Comparison of ENCODE assay signal across 8 cellular contexts in the genomic region with DNA sequence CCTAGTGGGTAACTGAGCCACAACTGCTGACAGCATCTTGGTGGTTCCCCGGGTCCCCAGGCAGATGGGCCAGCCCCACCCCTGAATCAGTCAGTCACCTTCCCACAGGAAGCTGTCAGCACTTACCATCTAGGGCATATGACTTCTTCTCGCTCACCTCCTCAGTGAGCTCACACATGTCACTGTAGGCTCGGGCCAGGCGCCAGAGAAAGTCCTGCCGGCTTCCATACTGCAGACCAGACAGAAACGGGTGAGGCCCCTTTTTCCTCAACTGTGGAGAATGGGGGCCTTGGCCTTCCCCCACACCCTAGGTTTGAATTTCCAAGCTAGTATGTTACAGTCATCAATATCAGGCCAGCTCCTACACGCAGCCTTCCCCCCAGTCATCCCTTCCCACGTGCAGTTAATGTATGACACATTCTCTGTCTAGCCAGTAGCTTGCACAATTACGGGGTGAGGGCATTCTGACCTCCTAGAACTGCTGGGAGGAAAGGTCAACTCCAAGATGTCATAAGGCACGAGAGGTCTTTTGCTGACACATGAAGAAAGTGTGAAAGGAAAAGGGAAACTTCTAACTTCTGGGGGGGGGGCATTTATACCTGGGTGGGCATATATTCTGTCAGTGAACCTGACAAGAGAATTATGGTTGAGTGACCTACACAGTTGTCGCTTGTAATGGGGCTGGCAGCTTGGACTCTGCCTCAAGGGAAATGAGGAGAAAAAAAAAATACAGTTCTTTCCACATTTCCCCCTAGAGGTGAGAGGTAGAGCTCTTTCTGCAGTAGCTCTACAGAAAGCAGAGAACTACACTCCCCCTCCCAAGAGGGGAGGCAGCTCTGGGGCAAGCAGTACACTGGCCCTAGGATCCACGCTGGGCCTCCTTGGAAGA. TPM values are rescaled to one million over a fixed set of nuclear protein-coding genes. Genes with fewer than 3 reads are reported as not detected.
DNase-seq lines count a peak whose midpoint lies in the region; ATAC-seq, FAIRE-seq and TF ChIP-seq lines count a peak whose summit lies in the region.

No MANE protein-coding gene starts in this region.

- no peak for TF ChIP-seq EP300 in SK-N-SH (IDR thresholded peaks at IDR 0.05; ENCODE audit: borderline replicate concordance in 1 of 2, low read depth in 1 of 2, low read length in 1 of 2)

- H3K9me2 ChIP-seq in SK-N-SH: no peaks in the 10 kb centered on the region

- no peak overlapping the region for H3K23ac ChIP-seq in trophoblast cell (ENCODE audit: low read length)

- TF ChIP-seq RAD21 in SK-N-SH (IDR thresholded peaks at IDR 0.05; ENCODE audit: low read length): no peak

- H3K4me1 ChIP-seq in SK-N-SH (ENCODE audit: control insufficient read depth in 1 of 2, insufficient read depth in 2 of 2, low read depth in 1 of 2, low read length in 1 of 2) (peaks cover 0 to 4% of the 10 kb centered on the region in 2 experiments; a peak in 1 of 4 replicates), trophoblast cell (ENCODE audit: control insufficient read depth in 1 of 2, insufficient read depth in 2 of 2, low read length in 2 of 2) (peaks cover 4 to 5% of the 10 kb centered on the region in 2 experiments)

- H2AFZ ChIP-seq in SK-N-SH (ENCODE audit: low read depth) (no peak overlapping the region), trophoblast cell (ENCODE audit: insufficient read depth, low read length, poor library complexity) (no peak overlapping the region)

- no peak overlapping the region for H4K8ac ChIP-seq in trophoblast cell (ENCODE audit: low read depth, low read length)

- H3K14ac ChIP-seq in trophoblast cell (ENCODE audit: low read length): no peak overlapping the region

- DNase-seq in GM12891 (ENCODE audit: insufficient read length, low spot score) (no peak), SK-N-SH (no peak), brain microvascular endothelial cell (peak; percentile 68), trophoblast cell (peak; percentile 33 to 57), amniotic stem cell (lab: John Stamatoyannopoulos, UW) (no peak), A172 (ENCODE audit: low spot score) (no peak)

- WGBS in SK-N-SH (ENCODE audit: low lambda C conversion rate): 74% methylated on average over 11 of the region's 12 CpGs
- WGBS in trophoblast cell (ENCODE audit: extremely low coverage, insufficient coverage, insufficient read length): no CpG with 5 or more reads among the region's 12 CpGs

- H3K4me3 ChIP-seq in SK-N-SH (ENCODE audit: low read depth in 2 of 2, low read length in 1 of 2) (no peak overlapping the region), brain microvascular endothelial cell (ENCODE audit: low read depth, low read length) (no peak overlapping the region), trophoblast cell (ENCODE audit: low read depth, low read length) (no peak overlapping the region)

- H3K79me1 ChIP-seq in trophoblast cell (ENCODE audit: low read length): no peaks in the 10 kb centered on the region

- ATAC-seq in GM18519 (IDR thresholded peaks at IDR 0.05; ENCODE audit: low FRiP score, unreplicated experiment) (no peak), HG02870 (IDR thresholded peaks at IDR 0.05; ENCODE audit: unreplicated experiment) (no peak)

- H2BK5ac ChIP-seq in trophoblast cell (ENCODE audit: low read depth, low read length, poor library complexity): no peak overlapping the region

- no peak overlapping the region for H4K12ac ChIP-seq in trophoblast cell (ENCODE audit: low read depth, low read length)

- POLR2A ChIA-PET in SK-N-SH (lab: Yijun Ruan, JAX): no interaction called here

- H3K4me2 ChIP-seq in SK-N-SH: no peak overlapping the region
- no peak overlapping the region for H3K4me2 ChIP-seq in trophoblast cell (ENCODE audit: low read length)

- H3F3A ChIP-seq in SK-N-SH (replicated peaks; ENCODE audit: insufficient read depth): peaks cover 6% of the 10 kb centered on the region

- no peak overlapping the region for H3K18ac ChIP-seq in trophoblast cell (ENCODE audit: low read length)

- H3K27me3 ChIP-seq in SK-N-SH (ENCODE audit: insufficient read depth) (no peaks in the 10 kb centered on the region), brain microvascular endothelial cell (replicated peaks) (no peaks in the 10 kb centered on the region), trophoblast cell (ENCODE audit: insufficient read depth, low read length) (no peaks in the 10 kb centered on the region)

- CTCF ChIA-PET in SK-N-SH (lab: Yijun Ruan, JAX): interaction anchor here (0.6 to 20.8 kb wide), 6 partner anchors 13 to 1742 kb away, joined by 3 to 555 read pairs (median 4); a partner anchor contains a TSS

- no peaks in the 10 kb centered on the region for H4K20me1 ChIP-seq in SK-N-SH (ENCODE audit: insufficient read depth)

- H3K79me2 ChIP-seq in SK-N-SH (ENCODE audit: insufficient read depth) (no peaks in the 10 kb centered on the region), trophoblast cell (ENCODE audit: control insufficient read depth, insufficient read depth, low read length, poor library complexity) (no peaks in the 10 kb centered on the region)

- H3K9ac ChIP-seq in SK-N-SH (no peak overlapping the region), trophoblast cell (ENCODE audit: low read length) (no peak overlapping the region)

- H2AK5ac ChIP-seq in trophoblast cell (ENCODE audit: low read length): no peak overlapping the region

- H3K36me3 ChIP-seq in SK-N-SH (replicated peaks in 1 of 2; ENCODE audit: control insufficient read depth in 1 of 2, insufficient read depth in 2 of 2, low read length in 1 of 2) (peaks cover 32 to 33% of the 10 kb centered on the region in 2 experiments), brain microvascular endothelial cell (replicated peaks) (peaks cover 30% of the 10 kb centered on the region), trophoblast cell (ENCODE audit: control insufficient read depth in 1 of 2, insufficient read depth in 2 of 2, low read length in 2 of 2) (peaks cover 25 to 27% of the 10 kb centered on the region in 2 experiments)

- in situ Hi-C loops in brain microvascular endothelial cell (cut with HindIII; ENCODE audit: low pct_ligation_motif_present, low sequenced_read_pairs): no loop called here

- peak; percentile 22; the same call in 1 of the 2 replicates for TF ChIP-seq CTCF in SK-N-SH (IDR thresholded peaks at IDR 0.05)
- peak; percentile 46 for TF ChIP-seq CTCF in brain microvascular endothelial cell (IDR thresholded peaks at IDR 0.05; ENCODE audit: low read depth, low read length, missing control alignments)

- H3K9me3 ChIP-seq in SK-N-SH (no peaks in the 10 kb centered on the region), trophoblast cell (ENCODE audit: insufficient read depth, low read depth, low read length) (peaks cover 2% of the 10 kb centered on the region)

- no peak overlapping the region for H4K91ac ChIP-seq in trophoblast cell (ENCODE audit: low read depth, low read length)

- FAIRE-seq in GM12891 (lab: Jason Lieb, UNC): no peak

- H2BK120ac ChIP-seq in trophoblast cell (ENCODE audit: insufficient read depth, low read length, poor library complexity): no peak overlapping the region

- TF ChIP-seq POLR2A in GM12891 (IDR thresholded peaks at IDR 0.05; ENCODE audit: low read depth, low read length): no peak

- H3K4ac ChIP-seq in trophoblast cell (ENCODE audit: low read depth, low read length): no peak overlapping the region

- no peak overlapping the region for H3K27ac ChIP-seq in SK-N-SH (ENCODE audit: low read depth in 2 of 2, low read length in 1 of 2)
- peak overlapping the region; percentile 5 for H3K27ac ChIP-seq in brain microvascular endothelial cell
- H3K27ac ChIP-seq in trophoblast cell (ENCODE audit: low read depth, low read length): no peak overlapping the region

- H2BK12ac ChIP-seq in trophoblast cell (ENCODE audit: low read length): no peak overlapping the region

TF ChIP-seq in GM12891, 5 proteins besides CTCF, POLR2A, EP300 and RAD21:
- TF ChIP-seq PAX5 (IDR thresholded peaks at IDR 0.05; ENCODE audit: insufficient read depth, low read length, severe bottlenecking) (no peak), POLR2AphosphoS5 (IDR thresholded peaks at IDR 0.05; ENCODE audit: low read depth, low read length) (0 out of 2 replicates have a peak, but pooled peaks have one; percentile 12), POU2F2 (IDR thresholded peaks at IDR 0.05; ENCODE audit: low read depth, low read length) (no peak), TAF1 (IDR thresholded peaks at IDR 0.05; ENCODE audit: low read depth, low read length) (no peak), SPI1 (IDR thresholded peaks at IDR 0.05; ENCODE audit: low read depth, low read length) (no peak)

TF ChIP-seq in SK-N-SH, 30 proteins besides CTCF, POLR2A, EP300 and RAD21 (continues in another document):
- TF ChIP-seq CHD2 (IDR thresholded peaks at IDR 0.05; ENCODE audit: low read length, partially characterized antibody): no peak

RNA-seq across cellular contexts. Expression of a gene that starts 10.9 kb away (rescaled TPM):
- polyA plus RNA-seq in GM12891 (2012; ENCODE audit: low read depth, missing spikeins): 17.4 TPM
- polyA plus RNA-seq in SK-N-SH (2012; rRNA removed): 30.0 and 33.0 TPM in 2 replicates
- 26.4 and 28.8 TPM in 2 replicates for polyA plus RNA-seq in SK-N-SH (2012; cell fraction: cytosol; rRNA removed)
- polyA plus RNA-seq in SK-N-SH (2012; cell fraction: nucleus; rRNA removed): 33.0 and 39.1 TPM in 2 replicates
- polyA plus RNA-seq in trophoblast cell (2013): 11.0 and 11.2 TPM in 2 replicates
- 19.3 and 20.2 TPM in 2 replicates for total RNA-seq in A172 (2014; rRNA removed; shearing (Covaris generic))

RNA-seq across cellular contexts. Expression of a gene that starts 19.7 kb away (rescaled TPM):
- 43.0 TPM for polyA plus RNA-seq in GM12891 (2012; ENCODE audit: low read depth, missing spikeins)
- polyA plus RNA-seq in SK-N-SH (2012; rRNA removed): 0.60 and 0.67 TPM in 2 replicates
- 0.41 and 0.66 TPM in 2 replicates for polyA plus RNA-seq in SK-N-SH (2012; cell fraction: cytosol; rRNA removed)
- 0.12 and 0.18 TPM in 2 replicates for polyA plus RNA-seq in SK-N-SH (2012; cell fraction: nucleus; rRNA removed)
- 10.9 and 11.6 TPM in 2 replicates for polyA plus RNA-seq in trophoblast cell (2013)
- 1.6 TPM in 1 of 2 replicates, not detected in the other for total RNA-seq in A172 (2014; rRNA removed; shearing (Covaris generic))

RNA-seq across cellular contexts. Expression of a gene that starts 25.6 kb away (rescaled TPM):
- polyA plus RNA-seq in GM12891 (2012; ENCODE audit: low read depth, missing spikeins): 0.89 TPM
- polyA plus RNA-seq in SK-N-SH (2012; rRNA removed): 0.06 TPM in 1 of 2 replicates, not detected in the other
- 0.01 and 0.03 TPM in 2 replicates for polyA plus RNA-seq in SK-N-SH (2012; cell fraction: cytosol; rRNA removed)
- polyA plus RNA-seq in SK-N-SH (2012; cell fraction: nucleus; rRNA removed): 0.08 and 0.19 TPM in 2 replicates
- 0.10 and 0.14 TPM in 2 replicates for polyA plus RNA-seq in trophoblast cell (2013)
- total RNA-seq in A172 (2014; rRNA removed; shearing (Covaris generic)): 0.09 and 0.31 TPM in 2 replicates

RNA-seq across cellular contexts. Expression of a gene that starts 49.2 kb away (rescaled TPM):
- 20.5 TPM for polyA plus RNA-seq in GM12891 (2012; ENCODE audit: low read depth, missing spikeins)
- polyA plus RNA-seq in SK-N-SH (2012; rRNA removed): 6.6 and 7.6 TPM in 2 replicates
- 6.4 and 7.6 TPM in 2 replicates for polyA plus RNA-seq in SK-N-SH (2012; cell fraction: cytosol; rRNA removed)
- 6.4 and 6.8 TPM in 2 replicates for polyA plus RNA-seq in SK-N-SH (2012; cell fraction: nucleus; rRNA removed)
- 16.9 and 17.8 TPM in 2 replicates for polyA plus RNA-seq in trophoblast cell (2013)
- 13.6 and 15.7 TPM in 2 replicates for total RNA-seq in A172 (2014; rRNA removed; shearing (Covaris generic))

Comparison
In these comparisons a context has a peak if more than half of its experiments do, and no peak if none do; other contexts are left out.
1. DNase-seq: peak in brain microvascular endothelial cell (single experiment) and trophoblast cell (2 of 2); none in GM12891 (single experiment), SK-N-SH (single experiment), amniotic stem cell (single experiment) and A172 (single experiment).